In the genomic region with DNA sequence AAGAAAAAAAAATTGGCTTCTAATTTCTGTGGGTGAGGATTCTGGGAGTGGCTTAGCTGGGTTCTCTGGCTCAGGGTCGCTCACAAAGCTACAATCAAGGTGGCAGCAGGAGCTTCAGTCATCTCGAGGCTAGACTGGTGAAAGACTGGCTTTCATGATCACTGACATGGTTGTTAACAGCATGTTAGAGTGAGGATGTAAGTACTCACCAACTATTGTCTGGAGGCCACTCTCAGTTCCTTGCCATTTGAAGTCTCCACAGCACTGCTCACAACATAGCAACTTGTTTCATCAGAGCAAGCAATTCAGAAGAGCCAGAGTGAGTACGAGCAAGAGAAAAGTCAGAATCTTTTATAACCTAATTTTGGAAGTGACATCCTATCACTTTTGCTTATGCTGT, we compare ENCODE assay signal across 34 cellular contexts.
"Had no signal": no experiment of that assay in that cellular context is flagged by ENCODE, and none has a peak within 500 bp of the region (broad histone marks: within the 10 kb centered on the region; RNA-seq: fewer than 3 reads in every experiment).

No MANE protein-coding gene starts in this region.

- H3K4me1 ChIP-seq: foreskin keratinocyte, thyroid gland had no signal

- ATAC-seq: activated CD4-positive, CD25-positive, alpha-beta regulatory T cell treated with anti-CD3 and anti-CD28 coated beads, Interleukin-2, amount 50 U/mL, for 24 hours; activated naive CD8-positive, alpha-beta T cell treated with anti-CD3 and anti-CD28 coated beads, Interleukin-2, amount 50 U/mL, for 24 hours; foreskin keratinocyte; heart left ventricle; left colon; sciatic nerve; T-helper 17 cell had no signal

- H3K36me3 ChIP-seq: esophagus muscularis mucosa, heart left ventricle, ovary, thyroid gland, upper lobe of left lung, WERI-Rb-1 had no signal

- H3K27me3 ChIP-seq: foreskin keratinocyte, ovary, thyroid gland, upper lobe of left lung had no signal

- H3K36me3 Mint-ChIP-seq: mesothelial cell of epicardium had no signal

- FAIRE-seq: kidney had no signal

- H3K27ac Mint-ChIP-seq: activated CD4-positive, alpha-beta memory T cell treated with anti-CD3 and anti-CD28 coated beads, Interleukin-2, amount 10 ng/mL, durations not matched to agents 7 days and 5 days; activated CD4-positive, alpha-beta T cell treated with anti-CD3 and anti-CD28 coated beads, Interleukin-2, amount 10 ng/mL, durations not matched to agents 24 days and 14 days; activated naive CD8-positive, alpha-beta T cell treated with anti-CD3 and anti-CD28 coated beads, Interleukin-2, amount 50 U/mL, for 24 hours; dendritic cell treated with granulocyte-macrophage colony-stimulating factor and Interleukin-4, amounts not matched to agents 40 ng/mL and 50 ng/mL, for 4 days; endodermal cell; immature natural killer cell; mesothelial cell of epicardium; naive B cell; nephron progenitor cell; progenitor cell of endocrine pancreas; stimulated activated naive CD8-positive, alpha-beta T cell treated with anti-CD3 and anti-CD28 coated beads, Interleukin-15, Interleukin-2, amounts not matched to agents 100 ng/mL and 50 ng/mL, for 24 hours; T-helper 17 cell had no signal

- H3K4me3 Mint-ChIP-seq: activated CD4-positive, alpha-beta memory T cell treated with anti-CD3 and anti-CD28 coated beads, Interleukin-2, amount 10 ng/mL, durations not matched to agents 7 days and 5 days; activated CD4-positive, alpha-beta T cell treated with anti-CD3 and anti-CD28 coated beads, Interleukin-2, amount 10 ng/mL, durations not matched to agents 24 days and 14 days; activated naive CD8-positive, alpha-beta T cell treated with anti-CD3 and anti-CD28 coated beads, Interleukin-2, amount 50 U/mL, for 24 hours; dendritic cell treated with granulocyte-macrophage colony-stimulating factor and Interleukin-4, amounts not matched to agents 40 ng/mL and 50 ng/mL, for 4 days; endodermal cell; immature natural killer cell; mesothelial cell of epicardium; naive B cell; nephron progenitor cell; stimulated activated naive CD8-positive, alpha-beta T cell treated with anti-CD3 and anti-CD28 coated beads, Interleukin-15, Interleukin-2, amounts not matched to agents 100 ng/mL and 50 ng/mL, for 24 hours; T-helper 17 cell had no signal

- H3K4me3 ChIP-seq: esophagus muscularis mucosa, heart left ventricle, ovary, skin epidermis, thyroid gland, upper lobe of left lung had no signal

- H3K9me3 Mint-ChIP-seq: endodermal cell; stimulated activated naive CD8-positive, alpha-beta T cell treated with anti-CD3 and anti-CD28 coated beads, Interleukin-15, Interleukin-2, amounts not matched to agents 100 ng/mL and 50 ng/mL, for 24 hours had no signal

- H3K27ac ChIP-seq: esophagus muscularis mucosa, foreskin keratinocyte, heart left ventricle, ovary, skin epidermis, thyroid gland, upper lobe of left lung, WERI-Rb-1 had no signal

- DNase-seq: activated CD4-positive, alpha-beta memory T cell treated with anti-CD3 and anti-CD28 coated beads, Interleukin-2, amount 10 ng/mL, durations not matched to agents 7 days and 5 days; activated CD4-positive, alpha-beta T cell treated with anti-CD3 and anti-CD28 coated beads, Interleukin-2, amount 10 ng/mL, durations not matched to agents 24 days and 14 days; activated gamma-delta T cell; activated naive CD4-positive, alpha-beta T cell treated with anti-CD3 and anti-CD28 coated beads, Interleukin-2, amount 50 U/mL, for 16 hours; activated naive CD8-positive, alpha-beta T cell treated with anti-CD3 and anti-CD28 coated beads, Interleukin-2, amount 50 U/mL, for 24 hours; amygdala; central memory CD4-positive, alpha-beta T cell; endodermal cell; foreskin keratinocyte; heart left ventricle; hypothalamus; immature natural killer cell; kidney; left colon; mammary epithelial cell; naive B cell; nephron progenitor cell; ovary; stimulated activated CD4-positive, alpha-beta T cell treated with anti-CD3 and anti-CD28 coated beads, Interleukin-12 subunit alpha, Interleukin-12 subunit beta, amount 100 ng/mL, for 4 hours; stimulated activated CD4-positive, alpha-beta T cell treated with anti-CD3 and anti-CD28 coated beads, Interleukin-4, amount 100 ng/mL, for 1 hour; substantia nigra; T-helper 17 cell; T1000; thyroid gland; upper lobe of left lung; WERI-Rb-1 had no signal

- H3K4me1 Mint-ChIP-seq: endodermal cell had no signal

- H3K9me3 ChIP-seq: esophagus muscularis mucosa, heart left ventricle, ovary, thyroid gland, upper lobe of left lung had no signal
